Comparison of ENCODE assay signal across 1 cellular context in the genomic region with DNA sequence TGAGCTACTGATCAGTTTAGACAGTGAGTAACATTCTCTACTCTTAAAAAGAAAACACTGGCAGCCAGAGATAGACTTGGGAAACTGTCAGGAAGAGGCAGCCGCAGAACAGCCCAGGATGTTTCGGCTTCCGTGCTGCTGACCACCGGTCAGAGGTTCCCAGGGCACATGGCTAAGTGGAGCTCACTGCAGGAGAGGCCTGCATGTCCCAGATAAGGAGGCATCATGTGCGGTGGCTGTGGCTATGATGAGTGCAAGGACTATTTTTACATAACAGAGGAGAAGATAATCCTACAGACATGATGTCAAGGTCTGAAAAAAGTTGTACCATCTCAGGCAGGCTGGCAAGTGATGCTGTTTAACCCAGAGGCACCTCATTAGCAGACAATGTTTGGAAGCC.
TF ChIP-seq lines count a peak whose summit lies in the region.

No MANE protein-coding gene starts in this region.

TF ChIP-seq in K562, 482 proteins besides CTCF, POLR2A, EP300 and RAD21 (continued from another document and continues in another):
- no peak for TF ChIP-seq CEBPG (CRISPR knock-in tag; IDR thresholded peaks at IDR 0.05)
- no peak for TF ChIP-seq CEBPG (tag; conservative IDR thresholded peaks at IDR 0.05 in 1 of 2, IDR thresholded peaks at IDR 0.05 in 1 of 2)
- no peak for TF ChIP-seq FOS (IDR thresholded peaks at IDR 0.05; ENCODE audit: extremely low read depth, insufficient read length)
- no peak for TF ChIP-seq ZNF143 (CRISPR knock-in tag; IDR thresholded peaks at IDR 0.05)
- TF ChIP-seq ELF2 (CRISPR knock-in tag; IDR thresholded peaks at IDR 0.05) = no peak
- TF ChIP-seq CHAMP1 (IDR thresholded peaks at IDR 0.05) = no peak
- TF ChIP-seq ZNF282 (CRISPR knock-in tag; IDR thresholded peaks at IDR 0.05) = no peak
- TF ChIP-seq, protein P1, sequence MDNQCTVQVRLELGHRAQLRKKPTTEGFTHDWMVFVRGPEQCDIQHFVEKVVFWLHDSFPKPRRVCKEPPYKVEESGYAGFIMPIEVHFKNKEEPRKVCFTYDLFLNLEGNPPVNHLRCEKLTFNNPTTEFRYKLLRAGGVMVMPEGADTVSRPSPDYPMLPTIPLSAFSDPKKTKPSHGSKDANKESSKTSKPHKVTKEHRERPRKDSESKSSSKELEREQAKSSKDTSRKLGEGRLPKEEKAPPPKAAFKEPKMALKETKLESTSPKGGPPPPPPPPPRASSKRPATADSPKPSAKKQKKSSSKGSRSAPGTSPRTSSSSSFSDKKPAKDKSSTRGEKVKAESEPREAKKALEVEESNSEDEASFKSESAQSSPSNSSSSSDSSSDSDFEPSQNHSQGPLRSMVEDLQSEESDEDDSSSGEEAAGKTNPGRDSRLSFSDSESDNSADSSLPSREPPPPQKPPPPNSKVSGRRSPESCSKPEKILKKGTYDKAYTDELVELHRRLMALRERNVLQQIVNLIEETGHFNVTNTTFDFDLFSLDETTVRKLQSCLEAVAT (IDR thresholded peaks at IDR 0.05) = peak in 1 of 2 experiments; percentile 49; a peak in 1 of 4 replicates
- no peak for TF ChIP-seq ILK (tag; IDR thresholded peaks at IDR 0.05; ENCODE audit: borderline replicate concordance, low read depth)
- TF ChIP-seq MTF1 (CRISPR knock-in tag; IDR thresholded peaks at IDR 0.05; ENCODE audit: borderline replicate concordance) = no peak
- no peak for TF ChIP-seq ZNF384 (IDR thresholded peaks at IDR 0.05; ENCODE audit: low read depth, low read length)
- TF ChIP-seq PHB2 (IDR thresholded peaks at IDR 0.05; ENCODE audit: low read depth) = no peak
- TF ChIP-seq MBD2 (IDR thresholded peaks at IDR 0.05; ENCODE audit: borderline replicate concordance, low read depth) = no peak
- TF ChIP-seq ILF3 (IDR thresholded peaks at IDR 0.05; ENCODE audit: borderline replicate concordance) = no peak
- no peak for TF ChIP-seq ZBTB43 (CRISPR knock-in tag; IDR thresholded peaks at IDR 0.05)
- TF ChIP-seq NFYB (IDR thresholded peaks at IDR 0.05; ENCODE audit: extremely low read depth, insufficient read length) = no peak
- no peak for TF ChIP-seq SRF (CRISPR knock-in tag; IDR thresholded peaks at IDR 0.05)
- TF ChIP-seq NR1H2 (CRISPR knock-in tag; IDR thresholded peaks at IDR 0.05) = no peak
- peak in 1 of 2 experiments; percentile 87; a peak in 2 of 4 replicates for TF ChIP-seq ETV6 (IDR thresholded peaks at IDR 0.05; ENCODE audit: borderline replicate concordance in 1 of 2, low read depth in 2 of 2, low read length in 1 of 2)
- TF ChIP-seq ETV6 (CRISPR knock-in tag; IDR thresholded peaks at IDR 0.05; ENCODE audit: borderline replicate concordance) = no peak
- no peak for TF ChIP-seq STAG1 (CRISPR knock-in tag; IDR thresholded peaks at IDR 0.05; ENCODE audit: borderline replicate concordance)
- TF ChIP-seq SIRT6 (IDR thresholded peaks at IDR 0.05; ENCODE audit: low read depth, low read length) = no peak
- TF ChIP-seq, protein P2, sequence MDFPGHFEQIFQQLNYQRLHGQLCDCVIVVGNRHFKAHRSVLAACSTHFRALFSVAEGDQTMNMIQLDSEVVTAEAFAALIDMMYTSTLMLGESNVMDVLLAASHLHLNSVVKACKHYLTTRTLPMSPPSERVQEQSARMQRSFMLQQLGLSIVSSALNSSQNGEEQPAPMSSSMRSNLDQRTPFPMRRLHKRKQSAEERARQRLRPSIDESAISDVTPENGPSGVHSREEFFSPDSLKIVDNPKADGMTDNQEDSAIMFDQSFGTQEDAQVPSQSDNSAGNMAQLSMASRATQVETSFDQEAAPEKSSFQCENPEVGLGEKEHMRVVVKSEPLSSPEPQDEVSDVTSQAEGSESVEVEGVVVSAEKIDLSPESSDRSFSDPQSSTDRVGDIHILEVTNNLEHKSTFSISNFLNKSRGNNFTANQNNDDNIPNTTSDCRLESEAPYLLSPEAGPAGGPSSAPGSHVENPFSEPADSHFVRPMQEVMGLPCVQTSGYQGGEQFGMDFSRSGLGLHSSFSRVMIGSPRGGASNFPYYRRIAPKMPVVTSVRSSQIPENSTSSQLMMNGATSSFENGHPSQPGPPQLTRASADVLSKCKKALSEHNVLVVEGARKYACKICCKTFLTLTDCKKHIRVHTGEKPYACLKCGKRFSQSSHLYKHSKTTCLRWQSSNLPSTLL (IDR thresholded peaks at IDR 0.05) = no peak
- TF ChIP-seq HMG20A (CRISPR knock-in tag; conservative IDR thresholded peaks at IDR 0.05) = no peak
- peak; percentile 83 for TF ChIP-seq STAT5A (IDR thresholded peaks at IDR 0.05; ENCODE audit: borderline replicate concordance, low read length)
- TF ChIP-seq ZFP36 (IDR thresholded peaks at IDR 0.05; ENCODE audit: low read depth, low read length, partially characterized antibody) = no peak
- TF ChIP-seq ZNF75A (CRISPR knock-in tag; IDR thresholded peaks at IDR 0.05) = no peak
- no peak for TF ChIP-seq ZNF134 (CRISPR knock-in tag; conservative IDR thresholded peaks at IDR 0.05)
- TF ChIP-seq KLF6 (CRISPR knock-in tag; IDR thresholded peaks at IDR 0.05; ENCODE audit: borderline replicate concordance) = no peak
- TF ChIP-seq THRAP3 (IDR thresholded peaks at IDR 0.05; ENCODE audit: borderline replicate concordance) = no peak
- no peak for TF ChIP-seq WHSC1 (IDR thresholded peaks at IDR 0.05; ENCODE audit: low read length)
- no peak for TF ChIP-seq MAFF (IDR thresholded peaks at IDR 0.05; ENCODE audit: low read length)
- no peak for TF ChIP-seq ZNF79 (CRISPR knock-in tag; IDR thresholded peaks at IDR 0.05; ENCODE audit: low read depth)
- no peak for TF ChIP-seq SNRNP70 (optimal IDR thresholded peaks at IDR 0.05; ENCODE audit: low read depth, low read length)
- 0 out of 2 replicates have a peak, but pooled peaks have one; percentile 41 for TF ChIP-seq ZNF644 (tag; IDR thresholded peaks at IDR 0.05; ENCODE audit: low read depth)
- TF ChIP-seq, protein P3, sequence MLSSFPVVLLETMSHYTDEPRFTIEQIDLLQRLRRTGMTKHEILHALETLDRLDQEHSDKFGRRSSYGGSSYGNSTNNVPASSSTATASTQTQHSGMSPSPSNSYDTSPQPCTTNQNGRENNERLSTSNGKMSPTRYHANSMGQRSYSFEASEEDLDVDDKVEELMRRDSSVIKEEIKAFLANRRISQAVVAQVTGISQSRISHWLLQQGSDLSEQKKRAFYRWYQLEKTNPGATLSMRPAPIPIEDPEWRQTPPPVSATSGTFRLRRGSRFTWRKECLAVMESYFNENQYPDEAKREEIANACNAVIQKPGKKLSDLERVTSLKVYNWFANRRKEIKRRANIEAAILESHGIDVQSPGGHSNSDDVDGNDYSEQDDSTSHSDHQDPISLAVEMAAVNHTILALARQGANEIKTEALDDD (IDR thresholded peaks at IDR 0.05) = no peak
- TF ChIP-seq, protein P4, sequence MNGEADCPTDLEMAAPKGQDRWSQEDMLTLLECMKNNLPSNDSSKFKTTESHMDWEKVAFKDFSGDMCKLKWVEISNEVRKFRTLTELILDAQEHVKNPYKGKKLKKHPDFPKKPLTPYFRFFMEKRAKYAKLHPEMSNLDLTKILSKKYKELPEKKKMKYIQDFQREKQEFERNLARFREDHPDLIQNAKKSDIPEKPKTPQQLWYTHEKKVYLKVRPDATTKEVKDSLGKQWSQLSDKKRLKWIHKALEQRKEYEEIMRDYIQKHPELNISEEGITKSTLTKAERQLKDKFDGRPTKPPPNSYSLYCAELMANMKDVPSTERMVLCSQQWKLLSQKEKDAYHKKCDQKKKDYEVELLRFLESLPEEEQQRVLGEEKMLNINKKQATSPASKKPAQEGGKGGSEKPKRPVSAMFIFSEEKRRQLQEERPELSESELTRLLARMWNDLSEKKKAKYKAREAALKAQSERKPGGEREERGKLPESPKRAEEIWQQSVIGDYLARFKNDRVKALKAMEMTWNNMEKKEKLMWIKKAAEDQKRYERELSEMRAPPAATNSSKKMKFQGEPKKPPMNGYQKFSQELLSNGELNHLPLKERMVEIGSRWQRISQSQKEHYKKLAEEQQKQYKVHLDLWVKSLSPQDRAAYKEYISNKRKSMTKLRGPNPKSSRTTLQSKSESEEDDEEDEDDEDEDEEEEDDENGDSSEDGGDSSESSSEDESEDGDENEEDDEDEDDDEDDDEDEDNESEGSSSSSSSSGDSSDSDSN (IDR thresholded peaks at IDR 0.05; ENCODE audit: borderline replicate concordance in 1 of 2, low read depth in 2 of 2, low read length in 2 of 2) = peak in 1 of 2 experiments; percentile 54; a peak in 1 of 4 replicates
- TF ChIP-seq TAF1 (IDR thresholded peaks at IDR 0.05; ENCODE audit: control insufficient read depth, extremely low read depth, insufficient read depth, low read length, severe bottlenecking) = no peak
- peak; percentile 50 to 74; a peak in 3 of 4 replicates for TF ChIP-seq TBL1XR1 (IDR thresholded peaks at IDR 0.05; ENCODE audit: low read length in 2 of 2)
- no peak for TF ChIP-seq FOXA3 (CRISPR knock-in tag; conservative IDR thresholded peaks at IDR 0.05 in 1 of 2, IDR thresholded peaks at IDR 0.05 in 1 of 2)
- TF ChIP-seq MCM3 (IDR thresholded peaks at IDR 0.05) = no peak
- TF ChIP-seq ARID2 (IDR thresholded peaks at IDR 0.05) = no peak
- TF ChIP-seq HNRNPLL (IDR thresholded peaks at IDR 0.05; ENCODE audit: low read depth, low read length, poor library complexity, severe bottlenecking) = no peak
- TF ChIP-seq CAMTA2 (CRISPR knock-in tag; conservative IDR thresholded peaks at IDR 0.05) = no peak
- TF ChIP-seq, protein P5, sequence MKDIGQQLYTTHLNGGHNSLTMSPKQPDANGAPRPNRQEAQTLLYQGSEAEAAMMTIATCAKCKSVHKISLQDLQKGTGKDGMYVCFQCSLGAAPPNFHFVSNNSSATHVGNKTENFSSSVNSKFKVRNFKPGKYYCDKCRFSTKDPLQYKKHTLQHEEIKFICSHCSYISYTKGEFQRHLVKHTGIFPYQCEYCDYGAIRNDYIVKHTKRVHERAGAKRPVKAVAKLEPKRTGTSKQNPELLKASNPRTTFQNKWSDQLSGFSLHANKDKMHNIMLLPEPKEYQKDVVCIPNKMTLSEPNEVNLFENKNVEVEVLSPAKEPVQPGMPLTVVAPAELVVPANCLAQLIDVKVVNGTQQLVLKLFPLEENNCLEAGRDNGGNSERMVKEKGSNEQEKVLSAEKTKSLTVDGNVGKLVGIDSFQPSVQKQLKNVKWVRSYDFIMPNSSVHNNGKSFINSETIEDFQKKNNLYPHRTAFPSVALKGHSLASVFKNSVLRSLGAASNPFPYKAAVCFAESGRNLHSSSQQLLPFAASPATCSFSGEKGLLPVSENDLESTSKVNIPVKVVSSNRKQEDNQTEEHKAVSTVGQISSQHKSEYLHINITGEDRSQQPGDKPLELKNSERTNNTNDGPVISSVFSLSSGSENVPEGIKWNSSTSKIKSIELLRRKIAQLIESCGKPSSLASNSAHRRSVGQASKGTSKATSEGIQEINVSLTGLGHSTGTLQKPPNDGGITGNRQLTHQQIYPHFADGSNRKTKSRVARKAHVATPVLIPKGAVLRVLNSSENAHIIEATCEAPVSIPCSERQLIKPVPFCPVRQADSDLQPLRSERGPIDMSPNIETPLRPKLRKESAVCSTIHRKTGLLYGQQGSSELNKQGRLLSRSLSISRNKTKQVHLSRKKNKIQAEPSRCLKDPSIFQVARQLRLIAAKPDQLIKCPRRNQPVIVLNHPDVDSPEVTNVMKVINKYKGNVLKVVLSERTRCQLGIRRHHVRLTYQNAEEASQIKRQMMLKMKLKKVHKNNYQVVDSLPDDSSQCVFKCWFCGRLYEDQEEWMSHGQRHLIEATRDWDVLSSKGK (CRISPR knock-in tag; IDR thresholded peaks at IDR 0.05) = no peak
